ENCODE assay signal across 7 cellular contexts in genomic region chr2:117771969-117772630, GRCh38. TPM values are rescaled to one million over a fixed set of nuclear protein-coding genes. Genes with fewer than 3 reads are reported as not detected.
DNase-seq lines count a peak whose midpoint lies in the region; ATAC-seq, FAIRE-seq and TF ChIP-seq lines count a peak whose summit lies in the region.

No MANE protein-coding gene starts in this region.

- H3K36me3 ChIP-seq in bronchial epithelial cell (ENCODE audit: control insufficient read depth, insufficient read depth, low read length) (no peaks in the 10 kb centered on the region), osteoblast (ENCODE audit: insufficient read depth, low read length) (no peaks in the 10 kb centered on the region)

- H3K9me3 ChIP-seq in osteoblast (ENCODE audit: low read depth, low read length), result no peaks in the 10 kb centered on the region

- no peaks in the 10 kb centered on the region for H3K4me1 ChIP-seq in osteoblast (ENCODE audit: insufficient read depth, low read length)

- TF ChIP-seq CTCF in GM12872 (IDR thresholded peaks at IDR 0.05; ENCODE audit: insufficient read depth, low read depth, low read length), result peak; percentile 25; the same call in 1 of the 3 replicates
- peak; percentile 20 for TF ChIP-seq CTCF in bronchial epithelial cell (IDR thresholded peaks at IDR 0.05; ENCODE audit: insufficient read depth, low read length, severe bottlenecking)
- TF ChIP-seq CTCF in osteoblast (IDR thresholded peaks at IDR 0.05; ENCODE audit: extremely low read depth, low read depth, low read length), result peak; percentile 37

- H2AFZ ChIP-seq in osteoblast (ENCODE audit: low read length), result no peak overlapping the region

- ATAC-seq in HG02884 (IDR thresholded peaks at IDR 0.05; ENCODE audit: unreplicated experiment), result no peak

- no peak for FAIRE-seq in bronchial epithelial cell (lab: Jason Lieb, UNC)

- H3K4me3 ChIP-seq in bronchial epithelial cell (ENCODE audit: low read depth, low read length) (no peak overlapping the region), osteoblast (ENCODE audit: insufficient read depth, low read length) (no peak overlapping the region)

- H3K27ac ChIP-seq in osteoblast (ENCODE audit: low read depth, low read length), result no peak overlapping the region

- DNase-seq in NCI-H2171 (lab: John Stamatoyannopoulos, UW) (peak; percentile 7), bronchial epithelial cell (ENCODE audit: low read depth) (peak; percentile 50), osteoblast (ENCODE audit: insufficient read length, low spot score, missing footprints) (peak; percentile 15)
- no peak for DNase-seq in central memory CD4-positive, alpha-beta T cell
- no peak for DNase-seq in stimulated activated CD4-positive, alpha-beta T cell treated with anti-CD3 and anti-CD28 coated beads, Interleukin-4, amount 100 ng/mL, for 24 hours

- no peaks in the 10 kb centered on the region for H3K27me3 ChIP-seq in bronchial epithelial cell (ENCODE audit: control insufficient read depth, insufficient read depth, low read length)
- H3K27me3 ChIP-seq in osteoblast (ENCODE audit: insufficient read depth, low read length), result no peaks in the 10 kb centered on the region

- H3K79me2 ChIP-seq in osteoblast (ENCODE audit: insufficient read depth, low read length), result no peaks in the 10 kb centered on the region

- no peaks in the 10 kb centered on the region for H4K20me1 ChIP-seq in osteoblast (ENCODE audit: insufficient read depth, low read length)

- no peak overlapping the region for H3K4me2 ChIP-seq in osteoblast (ENCODE audit: insufficient read depth, low read length)

RNA-seq across cellular contexts. Expression of gene DDX18, which starts 42.4 kb away (rescaled TPM):
- 50.6 and 74.8 TPM in 2 replicates for total RNA-seq in bronchial epithelial cell
- 44.2 and 44.5 TPM in 2 replicates for total RNA-seq in osteoblast

Comparison
In these comparisons a context has a peak if more than half of its experiments do, and no peak if none do; other contexts are left out.
1. DNase-seq: peak in NCI-H2171 (single experiment), bronchial epithelial cell (single experiment) and osteoblast (single experiment); none in central memory CD4-positive, alpha-beta T cell (single experiment) and stimulated activated CD4-positive, alpha-beta T cell treated with anti-CD3 and anti-CD28 coated beads, Interleukin-4, amount 100 ng/mL, for 24 hours (single experiment).
2. Peak in every context shown above with its lines, with median percentiles within 50 percentile points of each other: CTCF ChIP-seq.